23 cellular contexts compared by ENCODE assay signal in genomic region chr10:48594371-48594770, GRCh38. TPM values are rescaled to one million over a fixed set of nuclear protein-coding genes. Genes with fewer than 3 reads are reported as not detected.
DNase-seq lines count a peak whose midpoint lies in the region; ATAC-seq lines count a peak whose summit lies in the region.
"Had no signal": no experiment of that assay in that cellular context is flagged by ENCODE, and none has a peak within 500 bp of the region (broad histone marks: within the 10 kb centered on the region; RNA-seq: fewer than 3 reads in every experiment).

No MANE protein-coding gene starts in this region.

- H3K27ac ChIP-seq in BLaER1 (no peak overlapping the region), iPS-18a (ENCODE audit: low read length) (no peak overlapping the region)
- H3K27ac ChIP-seq: cardiac muscle cell, coronary artery, SJCRH30 had no signal

- no peaks in the 10 kb centered on the region for H3K36me3 Mint-ChIP-seq in activated CD4-positive, alpha-beta memory T cell treated with anti-CD3 and anti-CD28 coated beads for 36 hours
- H3K36me3 Mint-ChIP-seq: activated naive CD8-positive, alpha-beta T cell treated with anti-CD3 and anti-CD28 coated beads for 36 hours had no signal

- H4K20me1 ChIP-seq in BLaER1: no peaks in the 10 kb centered on the region

- no peaks in the 10 kb centered on the region for H3K9me3 Mint-ChIP-seq in activated CD4-positive, alpha-beta memory T cell treated with anti-CD3 and anti-CD28 coated beads for 36 hours
- H3K9me3 Mint-ChIP-seq: activated naive CD8-positive, alpha-beta T cell treated with anti-CD3 and anti-CD28 coated beads for 36 hours; activated T-cell treated with anti-CD3 and anti-CD28 coated beads, Interleukin-2, amount 50 U/mL, for 24 hours; CD4-positive, alpha-beta T cell; IgD-negative memory B cell had no signal

- no peak overlapping the region for H3K4me3 Mint-ChIP-seq in activated CD4-positive, alpha-beta memory T cell treated with anti-CD3 and anti-CD28 coated beads for 36 hours
- H3K4me3 Mint-ChIP-seq: activated CD4-positive, alpha-beta T cell treated with anti-CD3 and anti-CD28 coated beads for 36 hours; activated naive CD8-positive, alpha-beta T cell treated with anti-CD3 and anti-CD28 coated beads for 36 hours; activated T-cell treated with anti-CD3 and anti-CD28 coated beads, Interleukin-2, amount 50 U/mL, for 24 hours; CD4-positive, alpha-beta T cell; IgD-negative memory B cell had no signal

- DNase-seq in DMS79 treated with DMSO at 0.1 percent for 48 hours (lab: John Stamatoyannopoulos, UW) (peak; percentile 10), DMS79 (lab: John Stamatoyannopoulos, UW) (no peak), NCI-H1092 treated with DMSO at 0.1 percent for 48 hours (lab: John Stamatoyannopoulos, UW) (peak; percentile 61), amniotic stem cell (lab: John Stamatoyannopoulos, UW) (no peak)
- DNase-seq in activated CD4-positive, alpha-beta memory T cell treated with anti-CD3 and anti-CD28 coated beads for 36 hours: no peak
- DNase-seq: 8988T; activated CD4-positive, alpha-beta T cell treated with anti-CD3 and anti-CD28 coated beads for 36 hours; activated effector memory CD4-positive, alpha-beta T cell treated with anti-CD3 and anti-CD28 coated beads, Interleukin-2, amount 50 U/mL, for 16 hours; activated naive CD8-positive, alpha-beta T cell treated with anti-CD3 and anti-CD28 coated beads for 36 hours; activated T-cell treated with anti-CD3 and anti-CD28 coated beads, Interleukin-2, amount 50 U/mL, for 24 hours; CD4-positive, alpha-beta T cell; SJCRH30; stimulated activated naive CD4-positive, alpha-beta T cell; SW 1271; T-helper 9 cell had no signal

- H3K4me2 ChIP-seq in BLaER1: peak overlapping the region; percentile 15; the same call in 1 of the 2 replicates
- H3K4me2 ChIP-seq: smooth muscle cell had no signal

- CTCF ChIA-PET in activated CD4-positive, alpha-beta memory T cell treated with anti-CD3 and anti-CD28 coated beads for 36 hours (lab: Charles Lee): no interaction called here

- no peak overlapping the region for H3K4me3 ChIP-seq in BLaER1
- peak overlapping the region; percentile 29 for H3K4me3 ChIP-seq in iPS-18a (ENCODE audit: low read length)
- H3K4me3 ChIP-seq: cardiac muscle cell, coronary artery, SJCRH30, smooth muscle cell had no signal

- H3K27me3 Mint-ChIP-seq in activated CD4-positive, alpha-beta memory T cell treated with anti-CD3 and anti-CD28 coated beads for 36 hours: peaks cover 7% of the 10 kb centered on the region
- H3K27me3 Mint-ChIP-seq: activated CD4-positive, alpha-beta T cell treated with anti-CD3 and anti-CD28 coated beads for 36 hours; activated naive CD8-positive, alpha-beta T cell treated with anti-CD3 and anti-CD28 coated beads for 36 hours; activated T-cell treated with anti-CD3 and anti-CD28 coated beads, Interleukin-2, amount 50 U/mL, for 24 hours had no signal

- H3K27ac Mint-ChIP-seq in activated CD4-positive, alpha-beta memory T cell treated with anti-CD3 and anti-CD28 coated beads for 36 hours: no peak overlapping the region
- H3K27ac Mint-ChIP-seq: activated CD4-positive, alpha-beta T cell treated with anti-CD3 and anti-CD28 coated beads for 36 hours; activated naive CD8-positive, alpha-beta T cell treated with anti-CD3 and anti-CD28 coated beads for 36 hours; activated T-cell treated with anti-CD3 and anti-CD28 coated beads, Interleukin-2, amount 50 U/mL, for 24 hours; CD4-positive, alpha-beta T cell; IgD-negative memory B cell had no signal

- H3K4me1 Mint-ChIP-seq in activated CD4-positive, alpha-beta memory T cell treated with anti-CD3 and anti-CD28 coated beads for 36 hours (ENCODE audit: low read depth): no peaks in the 10 kb centered on the region
- H3K4me1 Mint-ChIP-seq: activated CD4-positive, alpha-beta T cell treated with anti-CD3 and anti-CD28 coated beads for 36 hours; activated naive CD8-positive, alpha-beta T cell treated with anti-CD3 and anti-CD28 coated beads for 36 hours had no signal

- ATAC-seq in HG02610 (IDR thresholded peaks at IDR 0.05; ENCODE audit: unreplicated experiment): no peak
- ATAC-seq: activated CD4-positive, alpha-beta T cell treated with anti-CD3 and anti-CD28 coated beads for 36 hours; left lobe of liver had no signal

- H3K9ac ChIP-seq in BLaER1 (no peak overlapping the region), iPS-18a (ENCODE audit: low read length) (no peak overlapping the region)

- intact Hi-C loops in activated CD4-positive, alpha-beta memory T cell treated with anti-CD3 and anti-CD28 coated beads for 36 hours (cut with micrococcal nuclease): no loop called here

- H3K9me3 ChIP-seq in BLaER1 (no peaks in the 10 kb centered on the region), iPS-18a (ENCODE audit: control insufficient read depth, low read depth, low read length) (no peaks in the 10 kb centered on the region)
- H3K9me3 ChIP-seq: SJCRH30 had no signal

- POLR2A ChIA-PET in activated CD4-positive, alpha-beta memory T cell treated with anti-CD3 and anti-CD28 coated beads for 36 hours (lab: Charles Lee): no interaction called here

- H3K4me1 ChIP-seq in BLaER1 (peaks cover 14% of the 10 kb centered on the region), iPS-18a (ENCODE audit: control insufficient read depth, low read depth, low read length) (peaks cover 19% of the 10 kb centered on the region)
- H3K4me1 ChIP-seq: SJCRH30 had no signal

- no peaks in the 10 kb centered on the region for H3K27me3 ChIP-seq in BLaER1
- H3K27me3 ChIP-seq in iPS-18a (ENCODE audit: control insufficient read depth, insufficient read depth, low read length): no peaks in the 10 kb centered on the region
- H3K27me3 ChIP-seq: cardiac muscle cell, SJCRH30 had no signal

- H3K36me3 ChIP-seq in BLaER1: no peaks in the 10 kb centered on the region
- no peaks in the 10 kb centered on the region for H3K36me3 ChIP-seq in iPS-18a (ENCODE audit: control insufficient read depth, low read depth, low read length)
- H3K36me3 ChIP-seq: cardiac muscle cell, SJCRH30 had no signal

RNA-seq across cellular contexts. Expression of gene ARHGAP22, which starts 10.5 kb away (rescaled TPM):
- not detected for total RNA-seq in activated CD4-positive, alpha-beta memory T cell treated with anti-CD3 and anti-CD28 coated beads for 36 hours
- total RNA-seq: activated naive CD8-positive, alpha-beta T cell treated with anti-CD3 and anti-CD28 coated beads for 36 hours; CD4-positive, alpha-beta T cell; SJCRH30 had no signal

Comparison
In these comparisons a context has a peak if more than half of its experiments do, and no peak if none do; other contexts are left out.
1. DNase-seq: peak in DMS79 treated with DMSO at 0.1 percent for 48 hours (single experiment) and NCI-H1092 treated with DMSO at 0.1 percent for 48 hours (single experiment); none in DMS79 (single experiment), activated CD4-positive, alpha-beta memory T cell treated with anti-CD3 and anti-CD28 coated beads for 36 hours (single experiment) and amniotic stem cell (single experiment).